ENCODE assay signal across 7 cellular contexts in the genomic region with DNA sequence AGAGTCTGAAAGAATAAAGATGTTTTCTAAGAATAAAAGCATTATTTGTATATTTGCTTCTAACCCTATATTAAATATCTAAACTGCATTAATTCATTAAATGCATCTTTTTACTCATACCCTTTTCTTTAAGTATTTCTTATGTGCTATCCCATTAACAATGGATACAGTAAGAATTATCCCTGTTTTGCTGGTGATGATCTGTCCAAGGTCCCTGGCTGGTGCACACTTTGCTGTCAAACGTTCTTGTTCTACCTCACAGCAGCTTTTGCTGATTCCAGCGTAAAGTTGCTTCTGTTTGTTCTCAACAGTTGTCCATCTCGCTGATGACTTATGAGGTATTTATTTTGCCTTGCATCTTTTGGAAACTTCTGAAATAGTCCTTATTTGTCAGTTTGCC.
"Had no signal": no experiment of that assay in that cellular context is flagged by ENCODE, and none has a peak within 500 bp of the region (broad histone marks: within the 10 kb centered on the region; RNA-seq: fewer than 3 reads in every experiment).

No MANE protein-coding gene starts in this region.

- H3K4me3 ChIP-seq: K562 had no signal

- H3K27ac ChIP-seq: HL-60, KMS-11 had no signal

- H3K9ac ChIP-seq: KMS-11 had no signal

- DNase-seq: IMR-90, KBM-7, KG1 had no signal

- H3K4me2 ChIP-seq: KMS-11 had no signal

- ATAC-seq: HepG2, K562 had no signal
